10 cellular contexts compared by ENCODE assay signal in genomic region chr3:11465744-11466611, GRCh38.
DNase-seq lines count a peak whose midpoint lies in the region; ATAC-seq, FAIRE-seq and TF ChIP-seq lines count a peak whose summit lies in the region.
"Had no signal": no experiment of that assay in that cellular context is flagged by ENCODE, and none has a peak within 500 bp of the region (broad histone marks: within the 10 kb centered on the region; RNA-seq: fewer than 3 reads in every experiment).

No MANE protein-coding gene starts in this region.

- H3K4me1 ChIP-seq in adrenal gland (replicated peaks in 1 of 2) (peaks cover 6 to 19% of the 10 kb centered on the region in 2 donors), pancreas (peaks cover 2 to 14% (median 9%) of the 10 kb centered on the region in 3 donors), Karpas-422 (ENCODE audit: low read length) (no peaks in the 10 kb centered on the region)

- DNase-seq in AG09309 (ENCODE audit: low read depth), result peak; percentile 83
- DNase-seq in adrenal gland, result peak; percentile 47 to 80 (median 68)
- peak; percentile 59 to 72 for DNase-seq in foreskin fibroblast
- peak in 1 of 6 donors; percentile 43 for DNase-seq in pancreas
- DNase-seq in activated naive CD8-positive, alpha-beta T cell treated with anti-CD3 and anti-CD28 coated beads, Interleukin-2, amount 50 U/mL, for 24 hours, result no peak
- no peak for DNase-seq in cortex of kidney (lab: John Stamatoyannopoulos, UW)
- no peak for DNase-seq in Karpas-422
- DNase-seq: CD4-positive, alpha-beta T cell had no signal

- FAIRE-seq in pancreas (lab: Jason Lieb, UNC), result no peak
- FAIRE-seq: GM18507 had no signal

- intact Hi-C loops in adrenal gland (cut with DNase I) (no loop called here), pancreas (cut with DNase I) (no loop called here)

- H3K36me3 Mint-ChIP-seq in activated naive CD8-positive, alpha-beta T cell treated with anti-CD3 and anti-CD28 coated beads, Interleukin-2, amount 50 U/mL, for 24 hours (ENCODE audit: low read depth), result peaks cover 16% of the 10 kb centered on the region

- TF ChIP-seq POLR2A in adrenal gland (IDR thresholded peaks at IDR 0.05), result no peak

- no peaks in the 10 kb centered on the region for H3K9me3 Mint-ChIP-seq in activated naive CD8-positive, alpha-beta T cell treated with anti-CD3 and anti-CD28 coated beads, Interleukin-2, amount 50 U/mL, for 24 hours
- H3K9me3 Mint-ChIP-seq: CD4-positive, alpha-beta T cell had no signal

- no peak overlapping the region for H3K4me2 ChIP-seq in Karpas-422 (ENCODE audit: low read depth, low read length, poor library complexity, severe bottlenecking)

- 43 to 54% (median 49%) methylated on average over 9 of the region's 9 CpGs for WGBS in adrenal gland, 4 donors
- WGBS in pancreas, 2 donors, result 23 to 45% methylated on average over 9 of the region's 9 CpGs

- no peaks in the 10 kb centered on the region for H3K27me3 Mint-ChIP-seq in activated naive CD8-positive, alpha-beta T cell treated with anti-CD3 and anti-CD28 coated beads, Interleukin-2, amount 50 U/mL, for 24 hours
- H3K27me3 Mint-ChIP-seq: CD4-positive, alpha-beta T cell had no signal

- peak; percentile 72 to 90 (median 89) for ATAC-seq in pancreas
- ATAC-seq in activated naive CD8-positive, alpha-beta T cell treated with anti-CD3 and anti-CD28 coated beads, Interleukin-2, amount 50 U/mL, for 24 hours, result no peak
- ATAC-seq in HG02970 (IDR thresholded peaks at IDR 0.05; ENCODE audit: low FRiP score, unreplicated experiment), result no peak

- H3K36me3 ChIP-seq in adrenal gland (replicated peaks in 1 of 2) (no peaks in the 10 kb centered on the region), pancreas (no peaks in the 10 kb centered on the region), Karpas-422 (ENCODE audit: insufficient read depth, low read length) (no peaks in the 10 kb centered on the region)

- H3K4me1 Mint-ChIP-seq in activated naive CD8-positive, alpha-beta T cell treated with anti-CD3 and anti-CD28 coated beads, Interleukin-2, amount 50 U/mL, for 24 hours, result no peaks in the 10 kb centered on the region

- H3K4me3 ChIP-seq in AG09309 (ENCODE audit: control insufficient read depth, low read depth, low read length) (no peak overlapping the region), adrenal gland (no peak overlapping the region), foreskin fibroblast (ENCODE audit: low read depth in 1 of 2, low read length in 2 of 2) (no peak overlapping the region), pancreas (no peak overlapping the region), Karpas-422 (ENCODE audit: low read length) (no peak overlapping the region)

- no peak overlapping the region for H3K27ac Mint-ChIP-seq in activated naive CD8-positive, alpha-beta T cell treated with anti-CD3 and anti-CD28 coated beads, Interleukin-2, amount 50 U/mL, for 24 hours
- H3K27ac Mint-ChIP-seq: CD4-positive, alpha-beta T cell had no signal

- H3K27ac ChIP-seq in adrenal gland, result peak overlapping the region in 4 of 5 donors; percentile 11 to 86 (median 62)
- peak overlapping the region; percentile 11 to 73 (median 64) for H3K27ac ChIP-seq in pancreas
- H3K27ac ChIP-seq in Karpas-422 (ENCODE audit: low read length), result no peak overlapping the region

- no peak for TF ChIP-seq CTCF in AG09309 (IDR thresholded peaks at IDR 0.05; ENCODE audit: control insufficient read depth, insufficient read depth, low read depth, low read length, missing control alignments)
- peak in 2 of 6 experiments; percentile 11 to 19 for TF ChIP-seq CTCF in adrenal gland (IDR thresholded peaks at IDR 0.05)
- no peak for TF ChIP-seq CTCF in foreskin fibroblast (IDR thresholded peaks at IDR 0.05; ENCODE audit: low read depth, low read length)
- TF ChIP-seq CTCF in pancreas (IDR thresholded peaks at IDR 0.05), result no peak

- no peaks in the 10 kb centered on the region for H3K9me2 ChIP-seq in Karpas-422 (replicated peaks; ENCODE audit: insufficient read depth, low read length)

- no peak overlapping the region for H3K4me3 Mint-ChIP-seq in activated naive CD8-positive, alpha-beta T cell treated with anti-CD3 and anti-CD28 coated beads, Interleukin-2, amount 50 U/mL, for 24 hours
- H3K4me3 Mint-ChIP-seq: CD4-positive, alpha-beta T cell had no signal

- no peak overlapping the region for H3K9ac ChIP-seq in Karpas-422 (ENCODE audit: low read length)

- no peaks in the 10 kb centered on the region for H3K79me2 ChIP-seq in Karpas-422 (ENCODE audit: low read length)

- H3K27me3 ChIP-seq in adrenal gland (no peaks in the 10 kb centered on the region), pancreas (no peaks in the 10 kb centered on the region), Karpas-422 (ENCODE audit: low read length) (no peaks in the 10 kb centered on the region)

- H2AFZ ChIP-seq in Karpas-422 (ENCODE audit: low read length), result no peak overlapping the region

- H4K20me1 ChIP-seq in Karpas-422 (ENCODE audit: insufficient read depth, low read depth, low read length), result no peaks in the 10 kb centered on the region

- H3K9me3 ChIP-seq in adrenal gland (replicated peaks in 1 of 3), result no peaks in the 10 kb centered on the region
- no peaks in the 10 kb centered on the region for H3K9me3 ChIP-seq in pancreas
- H3K9me3 ChIP-seq in Karpas-422 (ENCODE audit: low read length), result no peaks in the 10 kb centered on the region

Comparison
In these comparisons a context has a peak if more than half of its experiments do, and no peak if none do; other contexts are left out.
1. DNase-seq: peak in AG09309 (single experiment), adrenal gland (7 of 7) and foreskin fibroblast (2 of 2); none in activated naive CD8-positive, alpha-beta T cell treated with anti-CD3 and anti-CD28 coated beads, Interleukin-2, amount 50 U/mL, for 24 hours (single experiment), cortex of kidney (single experiment) and Karpas-422 (single experiment).
2. ATAC-seq: peak in pancreas (4 of 4); none in activated naive CD8-positive, alpha-beta T cell treated with anti-CD3 and anti-CD28 coated beads, Interleukin-2, amount 50 U/mL, for 24 hours (single experiment) and HG02970 (single experiment).